In the genomic region with DNA sequence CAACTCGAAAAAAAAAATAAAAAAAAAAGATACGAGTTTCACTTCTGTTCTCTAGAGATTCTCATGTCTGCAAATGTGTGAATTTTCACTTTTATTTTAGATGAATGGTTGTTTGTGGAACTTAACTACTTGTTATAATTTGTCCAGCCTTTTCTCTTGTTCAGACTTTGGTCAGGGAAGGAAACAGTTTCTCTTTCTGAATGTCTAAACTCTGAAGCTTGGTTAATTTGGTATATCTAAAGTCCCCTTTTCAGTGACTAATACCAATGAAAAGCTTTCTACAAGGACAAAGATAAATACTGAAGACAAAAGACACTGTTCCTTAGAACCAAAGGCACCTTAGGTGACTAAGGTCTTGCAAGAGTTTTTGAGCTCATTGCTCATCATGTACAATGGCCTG, we compare ENCODE assay signal across 26 cellular contexts.
DNase-seq lines count a peak whose midpoint lies in the region; ATAC-seq and TF ChIP-seq lines count a peak whose summit lies in the region.
"Had no signal": no experiment of that assay in that cellular context is flagged by ENCODE, and none has a peak within 500 bp of the region (broad histone marks: within the 10 kb centered on the region; RNA-seq: fewer than 3 reads in every experiment).

No MANE protein-coding gene starts in this region.

- no peaks in the 10 kb centered on the region for H3K4me1 ChIP-seq in body of pancreas
- H3K4me1 ChIP-seq: BLaER1 had no signal

- no peak overlapping the region for H3K4me3 Mint-ChIP-seq in osteocyte (ENCODE audit: unreplicated experiment)
- H3K4me3 Mint-ChIP-seq: activated T-cell treated with anti-CD3 and anti-CD28 coated beads, Interleukin-2, amount 50 U/mL, for 24 hours; T-helper 1 cell treated with Interleukin-12 subunit alpha and Interleukin-12 subunit beta and Interleukin-4 antibody, amounts not matched to agents 30 μg/mL and 1 μg/mL, for 36 hours had no signal

- H3K27ac Mint-ChIP-seq in osteocyte (ENCODE audit: unreplicated experiment) = no peak overlapping the region
- H3K27ac Mint-ChIP-seq: activated T-cell treated with anti-CD3 and anti-CD28 coated beads, Interleukin-2, amount 50 U/mL, for 24 hours; T-helper 1 cell treated with Interleukin-12 subunit alpha and Interleukin-12 subunit beta and Interleukin-4 antibody, amounts not matched to agents 30 μg/mL and 1 μg/mL, for 36 hours had no signal

- no peaks in the 10 kb centered on the region for H3K9me3 ChIP-seq in body of pancreas
- H3K9me3 ChIP-seq: BLaER1 had no signal

- H3K27me3 ChIP-seq in body of pancreas = no peaks in the 10 kb centered on the region
- H3K27me3 ChIP-seq: BLaER1, brain microvascular endothelial cell had no signal

- intact Hi-C loops in body of pancreas (cut with DNase I) = no loop called here

- H3K4me1 Mint-ChIP-seq in osteocyte (ENCODE audit: unreplicated experiment) = peaks cover 3% of the 10 kb centered on the region

- 22 to 24% methylated on average over 2 of the region's 2 CpGs for WGBS in body of pancreas, 2 donors

- peak; percentile 68 for ATAC-seq in GM19455 (IDR thresholded peaks at IDR 0.05; ENCODE audit: unreplicated experiment)
- peak; percentile 49 for ATAC-seq in HG03060 (IDR thresholded peaks at IDR 0.05; ENCODE audit: low read depth, unreplicated experiment)
- no peak for ATAC-seq in body of pancreas
- ATAC-seq: sciatic nerve; stimulated activated naive CD8-positive, alpha-beta T cell treated with anti-CD3 and anti-CD28 coated beads, Interleukin-15, Interleukin-2, amounts not matched to agents 100 U/mL and 50 U/mL, for 24 hours had no signal

- no peak for TF ChIP-seq POLR2A in body of pancreas (IDR thresholded peaks at IDR 0.05)

- H3K27ac ChIP-seq in body of pancreas = no peak overlapping the region
- H3K27ac ChIP-seq: BLaER1, brain microvascular endothelial cell, GM23248, SK-N-MC had no signal

- H3K9me3 Mint-ChIP-seq in osteocyte (ENCODE audit: unreplicated experiment) = no peaks in the 10 kb centered on the region
- H3K9me3 Mint-ChIP-seq: T-helper 1 cell treated with Interleukin-12 subunit alpha and Interleukin-12 subunit beta and Interleukin-4 antibody, amounts not matched to agents 30 μg/mL and 1 μg/mL, for 36 hours had no signal

- no peak overlapping the region for H3K4me3 ChIP-seq in body of pancreas
- H3K4me3 ChIP-seq: BLaER1, GM23248, lung, SK-N-MC had no signal

- peaks cover 2% of the 10 kb centered on the region for H3K36me3 Mint-ChIP-seq in osteocyte (ENCODE audit: unreplicated experiment)

- TF ChIP-seq CTCF in GM13977 (IDR thresholded peaks at IDR 0.05; ENCODE audit: extremely low read depth, insufficient read depth, missing control alignments) (no peak), body of pancreas (IDR thresholded peaks at IDR 0.05) (no peak), osteocyte (IDR thresholded peaks at IDR 0.05) (no peak)

- DNase-seq in GM13977 (ENCODE audit: low spot score) (peak; percentile 31), NOMO-1 treated with DMSO at 0.1 percent for 48 hours (lab: John Stamatoyannopoulos, UW; ENCODE audit: unreplicated experiment) (peak; percentile 47), body of pancreas (no peak), pons (ENCODE audit: low spot score) (no peak), ACHN (no peak), osteocyte (ENCODE audit: extremely low spot score, unreplicated experiment) (no peak)
- DNase-seq: activated CD4-positive, alpha-beta T cell treated with anti-CD3 and anti-CD28 coated beads for 4 hours; activated T-cell treated with anti-CD3 and anti-CD28 coated beads, Interleukin-2, amount 50 U/mL, for 24 hours; brain microvascular endothelial cell; DMS79 treated with DMSO at 0.1 percent for 48 hours; GM23248; head of caudate nucleus; kidney glomerular epithelial cell; NCI-H1436; NCI-H2107; NCI-H510A treated with DMSO at 0.1 percent for 48 hours; RPMI8226; stimulated activated naive CD8-positive, alpha-beta T cell treated with anti-CD3 and anti-CD28 coated beads, Interleukin-15, Interleukin-2, amounts not matched to agents 100 U/mL and 50 U/mL, for 24 hours had no signal

- in situ Hi-C loops in GM13977 (cut with MboI; ENCODE audit: low pct_unique_long_range_greater_than_20kb, low sequenced_read_pairs, unreplicated experiment) = loop anchor here (25.0 kb wide), 1 partner anchor 106 kb away; no protein-coding TSS in a partner anchor
- in situ Hi-C loops in ACHN (cut with HindIII; ENCODE audit: low pct_ligation_motif_present, low pct_unique_long_range_greater_than_20kb, low sequenced_read_pairs) = no loop called here

- H3K27me3 Mint-ChIP-seq in osteocyte (ENCODE audit: unreplicated experiment) = no peaks in the 10 kb centered on the region
- H3K27me3 Mint-ChIP-seq: activated T-cell treated with anti-CD3 and anti-CD28 coated beads, Interleukin-2, amount 50 U/mL, for 24 hours; progenitor cell of endocrine pancreas had no signal

- H3K36me3 ChIP-seq in body of pancreas (replicated peaks in 1 of 2; ENCODE audit: insufficient read depth in 1 of 2, low read depth in 2 of 2) = no peaks in the 10 kb centered on the region
- H3K36me3 ChIP-seq: BLaER1, brain microvascular endothelial cell had no signal

Comparison
In these comparisons a context has a peak if more than half of its experiments do, and no peak if none do; other contexts are left out.
1. DNase-seq: peak in GM13977 (single experiment) and NOMO-1 treated with DMSO at 0.1 percent for 48 hours (single experiment); none in body of pancreas (0 of 4), pons (single experiment), ACHN (single experiment) and osteocyte (single experiment).